Comparison of ENCODE assay signal across 15 cellular contexts in the genomic region with DNA sequence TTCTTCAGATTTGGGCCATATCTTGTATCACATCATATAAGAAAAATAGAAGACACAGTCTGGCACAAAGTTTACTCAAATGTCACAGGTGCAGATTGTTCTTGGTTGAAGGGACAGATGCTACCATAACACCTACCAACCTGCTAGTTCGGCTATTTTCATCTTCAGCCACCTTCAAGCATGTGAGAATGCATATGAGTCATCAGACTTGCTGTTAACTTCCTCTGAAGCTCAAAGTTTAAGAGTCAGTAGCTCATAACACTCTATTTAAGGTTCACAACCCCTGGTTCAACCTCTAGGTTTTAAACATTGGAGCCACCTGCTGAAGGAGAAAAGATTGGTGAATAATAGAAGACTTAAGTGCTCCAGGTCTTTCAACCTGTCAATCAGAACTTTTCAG.
DNase-seq lines count a peak whose midpoint lies in the region; ATAC-seq and TF ChIP-seq lines count a peak whose summit lies in the region.
"Had no signal": no experiment of that assay in that cellular context is flagged by ENCODE, and none has a peak within 500 bp of the region (broad histone marks: within the 10 kb centered on the region; RNA-seq: fewer than 3 reads in every experiment).

No MANE protein-coding gene starts in this region.

- DNase-seq in Calu3 = no peak
- DNase-seq in SK-MEL-5 (ENCODE audit: low read depth, low spot score) = peak; percentile 28
- DNase-seq in activated T-cell treated with anti-CD3 and anti-CD28 coated beads, Interleukin-2, amount 50 U/mL, for 48 hours = no peak
- DNase-seq in chondrocyte (ENCODE audit: low spot score) = no peak
- DNase-seq in cardiac septum (ENCODE audit: low spot score) = no peak
- no peak for DNase-seq in heart right ventricle
- DNase-seq: activated CD4-positive, alpha-beta T cell treated with anti-CD3 and anti-CD28 coated beads, Interleukin-2, amount 10 ng/mL, durations not matched to agents 7 days and 5 days; activated naive CD4-positive, alpha-beta T cell treated with Interleukin-2 at 50 U/mL for 16 hours; GF-D8; hypothalamus; midbrain; NCI-H526; stimulated activated CD4-positive, alpha-beta T cell treated with anti-CD3 and anti-CD28 coated beads, Interleukin-4, amount 100 ng/mL, for 4 hours had no signal

- peak overlapping the region; percentile 28 for H3K27ac Mint-ChIP-seq in Calu3 (ENCODE audit: unreplicated experiment)
- no peak overlapping the region for H3K27ac Mint-ChIP-seq in chondrocyte (ENCODE audit: unreplicated experiment)
- H3K27ac Mint-ChIP-seq: activated CD4-positive, alpha-beta T cell treated with anti-CD3 and anti-CD28 coated beads, Interleukin-2, amount 10 ng/mL, durations not matched to agents 7 days and 5 days had no signal

- H3K9me3 Mint-ChIP-seq in Calu3 (ENCODE audit: low read depth, unreplicated experiment) (no peaks in the 10 kb centered on the region), chondrocyte (ENCODE audit: low read depth) (no peaks in the 10 kb centered on the region)
- H3K9me3 Mint-ChIP-seq: activated CD4-positive, alpha-beta T cell treated with anti-CD3 and anti-CD28 coated beads, Interleukin-2, amount 10 ng/mL, durations not matched to agents 7 days and 5 days had no signal

- CTCF ChIA-PET in Calu3 (lab: Charles Lee) = interaction anchor here (0.7 to 1.0 kb wide), 2 partner anchors 12 to 44 kb away, joined by 3 read pairs; no protein-coding TSS in a partner anchor

- no peak overlapping the region for H3K4me3 ChIP-seq in heart right ventricle

- no peak overlapping the region for H3K4me3 Mint-ChIP-seq in Calu3 (ENCODE audit: low read depth, unreplicated experiment)
- H3K4me3 Mint-ChIP-seq in chondrocyte (ENCODE audit: unreplicated experiment) = no peak overlapping the region
- H3K4me3 Mint-ChIP-seq: activated CD4-positive, alpha-beta T cell treated with anti-CD3 and anti-CD28 coated beads, Interleukin-2, amount 10 ng/mL, durations not matched to agents 7 days and 5 days had no signal

- H3K4me1 Mint-ChIP-seq in Calu3 (ENCODE audit: low read depth, unreplicated experiment) = peaks cover 9% of the 10 kb centered on the region
- H3K4me1 Mint-ChIP-seq in chondrocyte (ENCODE audit: low read depth) = no peaks in the 10 kb centered on the region
- H3K4me1 Mint-ChIP-seq: activated CD4-positive, alpha-beta T cell treated with anti-CD3 and anti-CD28 coated beads, Interleukin-2, amount 10 ng/mL, durations not matched to agents 7 days and 5 days had no signal

- H3K36me3 Mint-ChIP-seq in Calu3 (ENCODE audit: insufficient read depth, unreplicated experiment) (no peaks in the 10 kb centered on the region), chondrocyte (ENCODE audit: low read depth) (no peaks in the 10 kb centered on the region)

- no TSS peak for BruUV-seq in Calu3 (replicated peaks; lab: Mats Ljungman, UMichigan)

- intact Hi-C loops in Calu3 (cut with micrococcal nuclease; ENCODE audit: unreplicated experiment) = loop anchor here (2.0 kb wide), 1 partner anchor 18 kb away; no protein-coding TSS in a partner anchor
- intact Hi-C loops in cardiac septum (cut with DNase I) = no loop called here
- intact Hi-C loops in heart right ventricle (cut with DNase I) = no loop called here

- H3K27ac ChIP-seq in heart right ventricle = no peak overlapping the region

- H3K9me3 ChIP-seq in heart right ventricle = no peaks in the 10 kb centered on the region

- in situ Hi-C loops in SK-MEL-5 (cut with HindIII; ENCODE audit: low pct_unique_long_range_greater_than_20kb, low sequenced_read_pairs) = no loop called here

- H3K27me3 ChIP-seq in heart right ventricle = no peaks in the 10 kb centered on the region

- H3K27me3 Mint-ChIP-seq in Calu3 (ENCODE audit: unreplicated experiment) = no peaks in the 10 kb centered on the region
- H3K27me3 Mint-ChIP-seq in chondrocyte (ENCODE audit: low read depth) = no peaks in the 10 kb centered on the region
- H3K27me3 Mint-ChIP-seq: activated CD4-positive, alpha-beta T cell treated with anti-CD3 and anti-CD28 coated beads, Interleukin-2, amount 10 ng/mL, durations not matched to agents 7 days and 5 days had no signal

- H3K36me3 ChIP-seq in heart right ventricle = no peaks in the 10 kb centered on the region

- ATAC-seq in GM19463 (IDR thresholded peaks at IDR 0.05; ENCODE audit: unreplicated experiment) (peak; percentile 90), HG03280 (IDR thresholded peaks at IDR 0.05; ENCODE audit: unreplicated experiment) (peak; percentile 66), heart right ventricle (no peak)

- H3K4me1 ChIP-seq in heart right ventricle = no peaks in the 10 kb centered on the region

- WGBS in heart right ventricle, 2 donors = 63 to 89% methylated on average over 1 of the region's 1 CpG

- TF ChIP-seq CTCF in Calu3 (IDR thresholded peaks at IDR 0.05; ENCODE audit: unreplicated experiment) (no peak), chondrocyte (IDR thresholded peaks at IDR 0.05) (no peak), heart right ventricle (IDR thresholded peaks at IDR 0.05) (no peak)

Comparison
In these comparisons a context has a peak if more than half of its experiments do, and no peak if none do; other contexts are left out.
1. ATAC-seq: peak in GM19463 (single experiment) and HG03280 (single experiment); none in heart right ventricle (0 of 8).